Comparison of ENCODE assay signal across 10 cellular contexts in the genomic region with DNA sequence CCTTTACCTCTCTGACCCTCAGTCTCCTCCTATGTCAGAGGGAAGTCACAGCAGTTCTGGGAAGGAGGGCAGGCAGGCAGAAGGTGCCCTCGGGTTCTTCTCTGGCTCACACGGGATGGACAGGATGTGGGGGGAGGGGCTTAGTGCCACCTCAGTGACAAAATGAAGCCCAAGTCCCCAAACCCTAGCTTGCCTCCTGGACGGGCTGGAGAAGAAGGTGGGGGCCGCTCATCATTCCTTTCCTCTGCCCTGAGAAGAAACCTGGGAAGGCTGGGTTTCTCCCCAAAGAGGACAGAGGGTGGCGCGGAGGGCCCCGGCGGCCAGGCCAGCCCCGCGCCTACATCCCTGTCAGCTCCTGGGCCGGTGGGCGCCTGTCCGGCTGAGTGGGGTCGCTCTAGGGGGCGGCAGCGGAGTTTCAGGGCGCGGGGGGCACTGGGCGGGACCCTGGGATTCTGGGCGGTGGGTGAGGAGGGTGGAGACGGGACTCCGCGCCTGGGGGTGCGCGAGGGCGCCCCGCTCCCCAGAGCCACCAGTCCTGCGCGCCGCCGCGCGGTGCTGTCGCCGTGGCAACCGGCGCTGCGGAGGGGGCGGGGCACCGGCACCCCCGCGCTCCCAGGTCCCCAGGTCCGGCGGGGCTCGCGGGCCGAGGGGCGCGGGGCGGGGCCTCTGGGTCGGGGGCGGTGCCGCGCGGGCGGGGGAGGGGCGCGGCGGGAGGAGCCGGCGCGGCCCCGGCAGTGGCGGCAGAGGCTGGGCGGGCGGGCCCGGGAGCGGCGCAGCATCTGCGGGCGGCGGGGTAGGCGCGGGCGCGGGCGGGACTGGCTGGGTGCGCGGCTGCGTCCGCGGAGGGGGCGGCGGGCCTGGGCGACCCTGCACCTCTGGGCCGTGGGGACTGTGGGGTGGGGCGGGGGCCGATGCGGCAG. TPM values are rescaled to one million over a fixed set of nuclear protein-coding genes. Genes with fewer than 3 reads are reported as not detected.
DNase-seq lines count a peak whose midpoint lies in the region; ATAC-seq and TF ChIP-seq lines count a peak whose summit lies in the region.
"Had no signal": no experiment of that assay in that cellular context is flagged by ENCODE, and none has a peak within 500 bp of the region (broad histone marks: within the 10 kb centered on the region; RNA-seq: fewer than 3 reads in every experiment).

A gene (plus strand): TSS at position 723 of the 920 bp plus-strand sequence. CDS start 2,252 bp downstream, outside the sequence.

- peak within 1 kb of the TSS; percentile 72 to 88 for H3K27ac Mint-ChIP-seq in activated naive CD4-positive, alpha-beta T cell treated with anti-CD3 and anti-CD28 coated beads, Interleukin-2, amount 50 U/mL, for 72 hours

- H3K9ac ChIP-seq in BLaER1 treated with 17β-estradiol and CSF1 and Interleukin-3, amounts not matched to agents 10 nM and 100 nM: peak within 1 kb of the TSS; percentile 77 to 88 (median 85)

- H3K4me3 ChIP-seq in BLaER1 treated with 17β-estradiol and CSF1 and Interleukin-3, amounts not matched to agents 10 nM and 100 nM: peak within 1 kb of the TSS; percentile 60 to 84 (median 72)
- peak within 1 kb of the TSS; percentile 34 for H3K4me3 ChIP-seq in cardiac muscle cell
- H3K4me3 ChIP-seq in psoas muscle: peak within 1 kb of the TSS; percentile 77

- H3K4me1 ChIP-seq in BLaER1 treated with 17β-estradiol and CSF1 and Interleukin-3, amounts not matched to agents 10 nM and 100 nM: peaks cover 33 to 55% (median 46%) of the 10 kb centered on the region in 10 experiments
- H3K4me1 ChIP-seq in cardiac muscle cell (ENCODE audit: low read depth): no peaks in the 10 kb centered on the region
- peaks cover 17% of the 10 kb centered on the region for H3K4me1 ChIP-seq in psoas muscle

- peak within 1 kb of the TSS in 10 of 11 experiments; percentile 9 to 89 (median 75); a peak in 17 of 22 replicates for H3K27ac ChIP-seq in BLaER1 treated with 17β-estradiol and CSF1 and Interleukin-3, amounts not matched to agents 10 nM and 100 nM
- no peak within 1 kb of the TSS for H3K27ac ChIP-seq in cardiac muscle cell
- no peak within 1 kb of the TSS for H3K27ac ChIP-seq in psoas muscle
- H3K27ac ChIP-seq: HL-60 had no signal

- peaks cover 0 to 16% (median 0%) of the 10 kb centered on the region in 11 experiments; a peak in 6 of 22 replicates for H4K20me1 ChIP-seq in BLaER1 treated with 17β-estradiol and CSF1 and Interleukin-3, amounts not matched to agents 10 nM and 100 nM

- peaks cover 0 to 19% (median 0%) of the 10 kb centered on the region in 11 experiments; a peak in 7 of 22 replicates for H3K27me3 ChIP-seq in BLaER1 treated with 17β-estradiol and CSF1 and Interleukin-3, amounts not matched to agents 10 nM and 100 nM
- no peaks in the 10 kb centered on the region for H3K27me3 ChIP-seq in cardiac muscle cell
- peaks cover 0 to 55% (median 12%) of the 10 kb centered on the region in 3 donors for H3K27me3 ChIP-seq in psoas muscle (ENCODE audit: insufficient read depth in 3 of 3, low read length in 2 of 3)

- 1 to 2% (median 2%) methylated on average over 22 to 89 of the region's 89 CpGs for WGBS in psoas muscle, 3 donors

- H3K4me2 ChIP-seq in BLaER1 treated with 17β-estradiol and CSF1 and Interleukin-3, amounts not matched to agents 10 nM and 100 nM: peak within 1 kb of the TSS; percentile 95 to 100 (median 99)

- peaks cover 0 to 5% of the 10 kb centered on the region in 2 donors for H3K36me3 Mint-ChIP-seq in activated naive CD4-positive, alpha-beta T cell treated with anti-CD3 and anti-CD28 coated beads, Interleukin-2, amount 50 U/mL, for 72 hours

- DNase-seq in LHCN-M2 (ENCODE audit: low read depth) (no peak), cardiac muscle cell (ENCODE audit: low read depth in 1 of 2, low spot score in 1 of 2) (peak in 1 of 2 donors; percentile 48), psoas muscle (peak in 1 of 2 donors; percentile 58), NCI-H187 treated with DMSO at 0.1 percent for 48 hours (lab: John Stamatoyannopoulos, UW) (no peak), HPDE6-E6E7 (ENCODE audit: extremely low spot score) (no peak)
- DNase-seq in activated naive CD4-positive, alpha-beta T cell treated with anti-CD3 and anti-CD28 coated beads, Interleukin-2, amount 50 U/mL, for 72 hours (ENCODE audit: low spot score in 2 of 2): peak in 1 of 2 donors; percentile 51

- H3K36me3 ChIP-seq in BLaER1 treated with 17β-estradiol and CSF1 and Interleukin-3, amounts not matched to agents 10 nM and 100 nM: no peaks in the 10 kb centered on the region
- no peaks in the 10 kb centered on the region for H3K36me3 ChIP-seq in cardiac muscle cell
- no peaks in the 10 kb centered on the region for H3K36me3 ChIP-seq in psoas muscle (ENCODE audit: insufficient read depth in 1 of 2, low read depth in 1 of 2)

- H3K9me3 ChIP-seq in BLaER1 treated with 17β-estradiol and CSF1 and Interleukin-3, amounts not matched to agents 10 nM and 100 nM (replicated peaks in 1 of 11): no peaks in the 10 kb centered on the region
- H3K9me3 ChIP-seq in cardiac muscle cell (ENCODE audit: low read depth) (no peaks in the 10 kb centered on the region), psoas muscle (no peaks in the 10 kb centered on the region)

- intact Hi-C loops in psoas muscle (cut with DNase I): loop anchor here (5.0 to 10.0 kb wide), 2 partner anchors 34 to 81 kb away; a partner anchor contains a TSS

- ATAC-seq in activated naive CD4-positive, alpha-beta T cell treated with anti-CD3 and anti-CD28 coated beads, Interleukin-2, amount 50 U/mL, for 72 hours: peak; percentile 6 to 59
- ATAC-seq in psoas muscle (no peak), HG03520 (IDR thresholded peaks at IDR 0.05; ENCODE audit: unreplicated experiment) (no peak)
- ATAC-seq: left colon had no signal

- TF ChIP-seq CTCF in cardiac muscle cell (IDR thresholded peaks at IDR 0.05; ENCODE audit: low read depth, low read length): no peak
- no peak for TF ChIP-seq CTCF in psoas muscle (IDR thresholded peaks at IDR 0.05)

- no peaks in the 10 kb centered on the region for H3K9me3 Mint-ChIP-seq in activated naive CD4-positive, alpha-beta T cell treated with anti-CD3 and anti-CD28 coated beads, Interleukin-2, amount 50 U/mL, for 72 hours

RNA-seq across cellular contexts. Expression of the gene that starts here (rescaled TPM):
- 11.0 and 12.2 TPM in 2 replicates for total RNA-seq in LHCN-M2 (2014; rRNA removed)
- 2.7 TPM for polyA plus RNA-seq in LHCN-M2 (2012)
- total RNA-seq in activated naive CD4-positive, alpha-beta T cell treated with anti-CD3 and anti-CD28 coated beads, Interleukin-2, amount 50 U/mL, for 72 hours: 10 to 100 TPM in 1 of 2 donors, 1 to 10 TPM in 1; 2.2 to 10.2 TPM
- 6.8 and 8.8 TPM in 2 replicates for total RNA-seq in cardiac muscle cell
- 4.4 and 6.4 TPM in 2 replicates for polyA plus RNA-seq in cardiac muscle cell
- under 1 TPM; 0.23 to 0.60 (median 0.39) TPM for total RNA-seq in psoas muscle
- polyA plus RNA-seq in psoas muscle: under 1 TPM; 0.08 to 0.60 (median 0.17) TPM

Comparison
In these comparisons a context has a peak if more than half of its experiments do, and no peak if none do; other contexts are left out.
1. H3K27ac ChIP-seq: peak in BLaER1 treated with 17β-estradiol and CSF1 and Interleukin-3, amounts not matched to agents 10 nM and 100 nM (10 of 11); none in cardiac muscle cell (single experiment) and psoas muscle (single experiment).
2. ATAC-seq: peak in activated naive CD4-positive, alpha-beta T cell treated with anti-CD3 and anti-CD28 coated beads, Interleukin-2, amount 50 U/mL, for 72 hours (2 of 2); none in psoas muscle (0 of 4) and HG03520 (single experiment).
3. Peak in every context shown above with its lines, with median percentiles within 50 percentile points of each other: H3K4me3 ChIP-seq.